Comparison of ENCODE assay signal across 18 cellular contexts in the genomic region with DNA sequence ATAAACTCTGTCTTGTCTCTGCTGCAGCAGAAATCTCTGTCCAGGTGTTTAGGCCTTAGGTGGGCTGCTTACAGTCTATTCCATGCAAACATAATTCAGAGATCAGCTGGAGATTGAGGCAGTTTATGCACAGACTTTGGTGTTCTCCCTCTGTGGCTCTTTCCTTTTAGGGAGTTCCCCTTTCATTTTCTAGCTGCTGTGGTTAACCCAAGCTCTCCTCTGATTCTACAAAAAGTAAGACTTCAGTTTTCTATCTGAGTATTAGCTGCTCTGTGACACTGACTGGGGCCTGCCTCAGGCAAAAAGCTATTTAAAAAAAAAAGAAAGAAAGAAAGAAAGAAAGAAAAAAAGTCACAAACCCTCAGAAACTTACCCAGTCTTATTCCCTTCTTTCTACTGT.
DNase-seq lines count a peak whose midpoint lies in the region; ATAC-seq and TF ChIP-seq lines count a peak whose summit lies in the region.
"Had no signal": no experiment of that assay in that cellular context is flagged by ENCODE, and none has a peak within 500 bp of the region (broad histone marks: within the 10 kb centered on the region; RNA-seq: fewer than 3 reads in every experiment).

No MANE protein-coding gene starts in this region.

- no peak overlapping the region for H3K9ac ChIP-seq in OCI-LY3 (ENCODE audit: low read length)

- H3K9me3 ChIP-seq in OCI-LY3 (ENCODE audit: insufficient read depth, low read length), result no peaks in the 10 kb centered on the region
- H3K9me3 ChIP-seq: ovary had no signal

- peaks cover 4% of the 10 kb centered on the region; the same call in 1 of the 2 replicates for H3K27me3 ChIP-seq in OCI-LY3 (ENCODE audit: low read depth, low read length)
- H3K27me3 ChIP-seq: ovary had no signal

- H3K4me1 ChIP-seq in OCI-LY3 (ENCODE audit: low read length), result peaks cover 11% of the 10 kb centered on the region

- H3K27ac ChIP-seq in OCI-LY3 (ENCODE audit: low read length), result no peak overlapping the region
- H3K27ac ChIP-seq: ovary, SK-N-MC had no signal

- no peaks in the 10 kb centered on the region for H3K36me3 ChIP-seq in OCI-LY3 (replicated peaks; ENCODE audit: low read depth, low read length)
- H3K36me3 ChIP-seq: ovary had no signal

- H3K4me2 ChIP-seq in OCI-LY3 (ENCODE audit: low read length), result 0 out of 2 replicates have a peak overlapping the region, but pooled peaks have one; percentile 7

- no peaks in the 10 kb centered on the region for H3K79me2 ChIP-seq in OCI-LY3 (ENCODE audit: low read length)

- TF ChIP-seq CTCF in OCI-LY3 (IDR thresholded peaks at IDR 0.05; ENCODE audit: low read depth, low read length), result no peak

- peak; percentile 6 for DNase-seq in stimulated activated CD4-positive, alpha-beta T cell treated with anti-CD3 and anti-CD28 coated beads, Interleukin-15, amount 100 ng/mL, for 24 hours
- DNase-seq in stimulated activated CD4-positive, alpha-beta T cell treated with anti-CD3 and anti-CD28 coated beads, Interleukin-2, amount 100 ng/mL, for 24 hours, result no peak
- no peak for DNase-seq in NCI-H2171 treated with DMSO at 0.1 percent for 48 hours (lab: John Stamatoyannopoulos, UW)
- no peak for DNase-seq in NAMALWA (ENCODE audit: low spot score)
- no peak for DNase-seq in cerebellum (ENCODE audit: low spot score)
- DNase-seq: activated CD4-positive, alpha-beta memory T cell treated with anti-CD3 and anti-CD28 coated beads for 36 hours; COR-L47; effector memory CD4-positive, alpha-beta T cell; glutamatergic neuron; NCI-H1092; NCI-H2107; NCI-H69; ovary had no signal

- no peak overlapping the region for H3K4me3 ChIP-seq in OCI-LY3 (ENCODE audit: low read length)
- H3K4me3 ChIP-seq: ovary, SK-N-MC had no signal

- no peak overlapping the region for H2AFZ ChIP-seq in OCI-LY3 (ENCODE audit: low read depth, low read length)

- peak; percentile 59 for ATAC-seq in HG02610 (IDR thresholded peaks at IDR 0.05; ENCODE audit: unreplicated experiment)
- ATAC-seq: naive thymus-derived CD4-positive, alpha-beta T cell; Panc1 had no signal

- peaks cover 8% of the 10 kb centered on the region; the same call in 1 of the 2 replicates for H4K20me1 ChIP-seq in OCI-LY3 (ENCODE audit: insufficient read depth, low read length)
